ENCODE assay signal across 9 cellular contexts in the genomic region with DNA sequence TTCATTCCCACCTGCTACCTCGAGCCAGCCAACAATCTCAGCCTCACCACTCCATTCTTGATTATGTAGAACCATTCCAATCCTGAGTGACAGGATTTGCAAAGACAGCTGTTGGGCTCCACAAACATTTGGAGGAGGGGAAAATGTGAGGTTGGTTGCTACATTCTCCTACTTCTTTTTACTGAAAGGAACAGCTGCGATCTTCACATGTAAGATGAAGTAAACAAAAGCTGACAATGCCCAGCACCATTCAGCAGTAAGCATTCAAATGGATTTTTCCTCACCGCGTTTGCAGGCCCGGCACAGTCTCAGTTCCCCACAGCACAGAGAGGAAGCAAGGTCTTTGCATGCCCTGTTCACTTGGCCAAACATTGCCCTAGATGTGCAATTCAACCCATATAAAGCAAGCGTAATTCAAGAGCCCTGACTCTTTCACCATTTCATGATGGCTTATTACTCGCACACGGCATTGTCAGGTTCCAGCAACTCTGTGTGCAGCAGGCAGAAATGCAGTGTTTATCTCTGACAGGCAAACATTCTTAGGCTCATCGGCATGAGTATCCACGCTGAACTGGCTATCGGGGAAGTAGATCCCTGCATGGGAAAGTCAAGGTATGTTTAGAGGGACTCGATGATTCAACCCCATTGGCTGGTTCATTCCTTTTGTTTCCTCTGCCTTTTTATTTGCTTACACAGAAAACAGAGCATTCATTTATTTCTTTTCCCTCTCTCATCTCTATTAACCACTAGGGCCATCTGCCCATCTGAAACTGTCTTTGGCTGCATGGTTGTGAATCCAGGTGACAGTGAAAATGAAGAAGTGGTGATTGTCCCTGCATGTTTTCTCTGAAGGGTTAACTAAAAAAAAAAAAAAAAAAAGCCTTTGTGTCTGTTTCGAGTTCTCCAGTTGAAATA.
A peak's percentile ranks its signal among the peaks of the same experiment; 100 is the strongest.
DNase-seq lines count a peak whose midpoint lies in the region; ATAC-seq and TF ChIP-seq lines count a peak whose summit lies in the region.
"Had no signal": no experiment of that assay in that cellular context is flagged by ENCODE, and none has a peak within 500 bp of the region (broad histone marks: within the 10 kb centered on the region; RNA-seq: fewer than 3 reads in every experiment).

No MANE protein-coding gene starts in this region.

- no peak overlapping the region for H3K9ac ChIP-seq in iPS-18a (ENCODE audit: low read length)

- DNase-seq in NCI-H82 treated with DMSO at 0.1 percent for 48 hours (lab: John Stamatoyannopoulos, UW; ENCODE audit: unreplicated experiment) (peak; percentile 35), transverse colon (peak; percentile 53), HT-29 (ENCODE audit: low spot score) (no peak)
- no peak for DNase-seq in activated CD4-positive, CD25-positive, alpha-beta regulatory T cell treated with anti-CD3 and anti-CD28 coated beads, Interleukin-2, amount 50 U/mL, for 72 hours
- no peak for DNase-seq in activated naive CD4-positive, alpha-beta T cell treated with anti-CD3 and anti-CD28 coated beads, Interleukin-2, amount 10 ng/mL, durations not matched to agents 7 days and 5 days

- H3K4me3 ChIP-seq in iPS-18a (ENCODE audit: low read length), result peak overlapping the region; percentile 26
- H3K4me3 ChIP-seq in transverse colon, result no peak overlapping the region
- H3K4me3 ChIP-seq: SK-N-MC had no signal

- H3K36me3 ChIP-seq in iPS-18a (ENCODE audit: control insufficient read depth, low read depth, low read length) (no peaks in the 10 kb centered on the region), transverse colon (no peaks in the 10 kb centered on the region)

- peaks cover 11% of the 10 kb centered on the region for H3K4me1 Mint-ChIP-seq in activated naive CD4-positive, alpha-beta T cell treated with anti-CD3 and anti-CD28 coated beads, Interleukin-2, amount 10 ng/mL, durations not matched to agents 7 days and 5 days

- H3K36me3 Mint-ChIP-seq in activated naive CD4-positive, alpha-beta T cell treated with anti-CD3 and anti-CD28 coated beads, Interleukin-2, amount 10 ng/mL, durations not matched to agents 7 days and 5 days, result peaks cover 3% of the 10 kb centered on the region

- H3K9me3 Mint-ChIP-seq in activated naive CD4-positive, alpha-beta T cell treated with anti-CD3 and anti-CD28 coated beads, Interleukin-2, amount 10 ng/mL, durations not matched to agents 7 days and 5 days, result no peaks in the 10 kb centered on the region

- H3K27me3 ChIP-seq in iPS-18a (ENCODE audit: control insufficient read depth, insufficient read depth, low read length), result no peaks in the 10 kb centered on the region
- no peaks in the 10 kb centered on the region for H3K27me3 ChIP-seq in transverse colon

- H3K27ac Mint-ChIP-seq in activated naive CD4-positive, alpha-beta T cell treated with anti-CD3 and anti-CD28 coated beads, Interleukin-2, amount 10 ng/mL, durations not matched to agents 7 days and 5 days, result no peak overlapping the region

- H3K27me3 Mint-ChIP-seq in activated naive CD4-positive, alpha-beta T cell treated with anti-CD3 and anti-CD28 coated beads, Interleukin-2, amount 10 ng/mL, durations not matched to agents 7 days and 5 days, result no peaks in the 10 kb centered on the region

- H3K9me3 ChIP-seq in iPS-18a (ENCODE audit: control insufficient read depth, low read depth, low read length) (no peaks in the 10 kb centered on the region), transverse colon (no peaks in the 10 kb centered on the region)

- CTCF ChIA-PET in activated naive CD4-positive, alpha-beta T cell treated with anti-CD3 and anti-CD28 coated beads, Interleukin-2, amount 10 ng/mL, durations not matched to agents 7 days and 5 days (lab: Charles Lee), result no interaction called here

- TF ChIP-seq EP300 in transverse colon (IDR thresholded peaks at IDR 0.05; ENCODE audit: low read depth), result no peak

- H3K4me3 Mint-ChIP-seq in activated naive CD4-positive, alpha-beta T cell treated with anti-CD3 and anti-CD28 coated beads, Interleukin-2, amount 10 ng/mL, durations not matched to agents 7 days and 5 days, result no peak overlapping the region

- TF ChIP-seq POLR2A in GM18951 (IDR thresholded peaks at IDR 0.05; ENCODE audit: extremely low read depth, insufficient read depth, insufficient read length), result peak; percentile 75
- TF ChIP-seq POLR2A in transverse colon (IDR thresholded peaks at IDR 0.05), result peak; percentile 48

- in situ Hi-C loops in GM18951 (cut with MboI; ENCODE audit: low sequenced_read_pairs, unreplicated experiment) (loop anchor here (10.0 kb wide), 1 partner anchor 98 kb away; no protein-coding TSS in a partner anchor), transverse colon (cut with MboI; ENCODE audit: low pct_ligation_motif_present in 1 of 4, low pct_unique_long_range_greater_than_20kb in 1 of 4, low sequenced_read_pairs in 3 of 4) (loop anchor here in 1 of 4 donors (10.0 kb wide), 1 partner anchor 98 kb away; no protein-coding TSS in a partner anchor)

- no peak for TF ChIP-seq CTCF in transverse colon (IDR thresholded peaks at IDR 0.05)

- intact Hi-C loops in transverse colon (cut with DNase I; ENCODE audit: low total_unique reads), result no loop called here

- WGBS in transverse colon (ENCODE audit: low coverage in 1 of 2), 2 donors, result 57% methylated on average over 9 to 13 of the region's 13 CpGs

- peak; percentile 37 for ATAC-seq in HG02938 (IDR thresholded peaks at IDR 0.05; ENCODE audit: unreplicated experiment)

- H3K27ac ChIP-seq in iPS-18a (ENCODE audit: low read length), result peak overlapping the region; percentile 49
- H3K27ac ChIP-seq in transverse colon, result peak overlapping the region; percentile 6 to 74 (median 62)
- H3K27ac ChIP-seq: SK-N-MC had no signal

- H3K4me1 ChIP-seq in iPS-18a (ENCODE audit: control insufficient read depth, low read depth, low read length) (peaks cover 44% of the 10 kb centered on the region), transverse colon (peaks cover 0 to 14% (median 3%) of the 10 kb centered on the region in 4 donors)

Comparison
In these comparisons a context has a peak if more than half of its experiments do, and no peak if none do; other contexts are left out.
1. DNase-seq: peak in NCI-H82 treated with DMSO at 0.1 percent for 48 hours (single experiment) and transverse colon (single experiment); none in activated CD4-positive, CD25-positive, alpha-beta regulatory T cell treated with anti-CD3 and anti-CD28 coated beads, Interleukin-2, amount 50 U/mL, for 72 hours (single experiment), activated naive CD4-positive, alpha-beta T cell treated with anti-CD3 and anti-CD28 coated beads, Interleukin-2, amount 10 ng/mL, durations not matched to agents 7 days and 5 days (single experiment) and HT-29 (single experiment).